In the genomic region with DNA sequence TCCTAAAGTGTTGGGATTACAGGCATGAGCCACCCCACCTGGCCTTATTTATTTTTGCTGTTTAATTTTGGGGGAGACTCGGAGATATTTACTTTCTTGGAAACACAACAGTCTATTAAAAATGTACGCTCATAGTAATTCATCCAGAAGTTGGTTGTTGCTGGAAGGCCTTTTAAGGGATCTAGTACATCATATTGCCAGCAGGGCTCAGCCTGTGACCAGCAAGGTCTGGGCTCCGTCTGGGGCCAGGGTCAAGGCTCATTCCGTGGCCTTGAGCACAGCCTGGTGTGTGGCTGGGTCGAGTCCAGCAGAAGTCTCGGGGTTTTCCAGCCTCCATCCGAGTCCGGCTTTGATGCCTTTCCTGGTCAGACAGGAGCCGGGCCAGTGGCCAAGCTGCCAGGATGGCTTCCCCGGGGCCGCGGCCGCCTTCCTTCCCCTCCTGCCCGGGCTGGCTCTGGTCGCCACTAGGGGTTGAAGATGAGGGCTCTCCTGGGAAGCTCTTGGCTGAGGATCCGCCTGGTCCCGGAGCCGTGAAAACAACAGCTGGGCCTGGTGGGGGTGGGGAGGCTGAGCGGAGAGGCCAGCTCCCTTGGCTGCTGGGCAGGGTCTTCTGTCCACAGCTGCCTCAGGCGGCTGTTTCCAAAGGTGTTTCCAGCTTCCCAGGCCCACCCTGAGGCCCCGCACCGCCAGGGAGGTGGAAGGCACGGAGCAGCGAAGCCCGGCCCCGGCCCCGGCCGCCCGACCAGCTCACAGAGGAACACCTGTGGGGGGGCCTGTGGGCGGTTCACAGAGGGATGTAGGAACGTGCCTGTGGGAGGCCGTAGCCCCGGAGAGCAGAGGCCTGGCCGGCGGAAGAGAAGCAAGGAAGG, we compare ENCODE assay signal across 8 cellular contexts. TPM values are rescaled to one million over a fixed set of nuclear protein-coding genes. Genes with fewer than 3 reads are reported as not detected.
DNase-seq lines count a peak whose midpoint lies in the region; TF ChIP-seq lines count a peak whose summit lies in the region.

No MANE protein-coding gene starts in this region.

- H3K27me3 Mint-ChIP-seq in nephron (ENCODE audit: low read depth): no peaks in the 10 kb centered on the region
- H3K27me3 Mint-ChIP-seq in activated naive CD8-positive, alpha-beta T cell treated with anti-CD3 and anti-CD28 coated beads for 36 hours: peaks cover 51% of the 10 kb centered on the region

- TF ChIP-seq CTCF in AG10803 (conservative IDR thresholded peaks at IDR 0.05; ENCODE audit: low read length): peak; percentile 20; the same call in 1 of the 2 replicates
- peak in 1 of 3 experiments; percentile 39 for TF ChIP-seq CTCF in nephron (IDR thresholded peaks at IDR 0.05; ENCODE audit: unreplicated experiment in 3 of 3)

- H3K4me1 Mint-ChIP-seq in nephron: peaks cover 37% of the 10 kb centered on the region
- peaks cover 6% of the 10 kb centered on the region for H3K4me1 Mint-ChIP-seq in activated naive CD8-positive, alpha-beta T cell treated with anti-CD3 and anti-CD28 coated beads for 36 hours

- no peaks in the 10 kb centered on the region for H3K36me3 Mint-ChIP-seq in nephron (ENCODE audit: low read depth)
- H3K36me3 Mint-ChIP-seq in activated naive CD8-positive, alpha-beta T cell treated with anti-CD3 and anti-CD28 coated beads for 36 hours: no peaks in the 10 kb centered on the region

- no peak overlapping the region for H3K4me3 ChIP-seq in AG10803 (ENCODE audit: low read length)

- DNase-seq in AG10803 (ENCODE audit: low read depth): peak; percentile 46
- peak; percentile 28 for DNase-seq in NCI-H2227 treated with DMSO at 0.1 percent for 48 hours (lab: John Stamatoyannopoulos, UW)
- DNase-seq in fibroblast of gingiva (ENCODE audit: low read depth): peak; percentile 34
- no peak for DNase-seq in activated naive CD8-positive, alpha-beta T cell treated with anti-CD3 and anti-CD28 coated beads for 36 hours
- no peak for DNase-seq in NCI-H1105 treated with DMSO at 0.1 percent for 48 hours (lab: John Stamatoyannopoulos, UW)
- no peak for DNase-seq in UCSD-AML1 (lab: John Stamatoyannopoulos, UW; ENCODE audit: unreplicated experiment)
- no peak for DNase-seq in SW480 (ENCODE audit: low spot score)

- no peaks in the 10 kb centered on the region for H3K9me3 Mint-ChIP-seq in nephron
- no peaks in the 10 kb centered on the region for H3K9me3 Mint-ChIP-seq in activated naive CD8-positive, alpha-beta T cell treated with anti-CD3 and anti-CD28 coated beads for 36 hours

- peak overlapping the region; percentile 95 to 99 (median 98) for H3K27ac Mint-ChIP-seq in nephron
- no peak overlapping the region for H3K27ac Mint-ChIP-seq in activated naive CD8-positive, alpha-beta T cell treated with anti-CD3 and anti-CD28 coated beads for 36 hours

- peak overlapping the region; percentile 63 to 72 (median 67) for H3K4me3 Mint-ChIP-seq in nephron
- no peak overlapping the region for H3K4me3 Mint-ChIP-seq in activated naive CD8-positive, alpha-beta T cell treated with anti-CD3 and anti-CD28 coated beads for 36 hours

RNA-seq across cellular contexts. Expression of a gene that starts 5.1 kb away (rescaled TPM):
- total RNA-seq in activated naive CD8-positive, alpha-beta T cell treated with anti-CD3 and anti-CD28 coated beads for 36 hours: under 1 TPM; 0.25 to 0.44 TPM

RNA-seq across cellular contexts. Expression of a gene that starts 9.3 kb away (rescaled TPM):
- not detected for total RNA-seq in activated naive CD8-positive, alpha-beta T cell treated with anti-CD3 and anti-CD28 coated beads for 36 hours

RNA-seq across cellular contexts. Expression of a gene that starts 19.1 kb away (rescaled TPM):
- total RNA-seq in activated naive CD8-positive, alpha-beta T cell treated with anti-CD3 and anti-CD28 coated beads for 36 hours: 1 to 10 TPM; 1.3 to 1.5 TPM

RNA-seq across cellular contexts. Expression of a gene that starts 23.3 kb away (rescaled TPM):
- 100 to 1,000 TPM; 181 to 182 TPM for total RNA-seq in activated naive CD8-positive, alpha-beta T cell treated with anti-CD3 and anti-CD28 coated beads for 36 hours

RNA-seq across cellular contexts. Expression of a gene that starts 31.2 kb away (rescaled TPM):
- total RNA-seq in activated naive CD8-positive, alpha-beta T cell treated with anti-CD3 and anti-CD28 coated beads for 36 hours: 10 to 100 TPM; 91.6 to 92.2 TPM

Comparison
In these comparisons a context has a peak if more than half of its experiments do, and no peak if none do; other contexts are left out.
1. DNase-seq: peak in AG10803 (single experiment), NCI-H2227 treated with DMSO at 0.1 percent for 48 hours (single experiment) and fibroblast of gingiva (single experiment); none in activated naive CD8-positive, alpha-beta T cell treated with anti-CD3 and anti-CD28 coated beads for 36 hours (single experiment), NCI-H1105 treated with DMSO at 0.1 percent for 48 hours (single experiment), UCSD-AML1 (single experiment) and SW480 (single experiment).